Comparison of ENCODE assay signal across 15 cellular contexts in the genomic region with DNA sequence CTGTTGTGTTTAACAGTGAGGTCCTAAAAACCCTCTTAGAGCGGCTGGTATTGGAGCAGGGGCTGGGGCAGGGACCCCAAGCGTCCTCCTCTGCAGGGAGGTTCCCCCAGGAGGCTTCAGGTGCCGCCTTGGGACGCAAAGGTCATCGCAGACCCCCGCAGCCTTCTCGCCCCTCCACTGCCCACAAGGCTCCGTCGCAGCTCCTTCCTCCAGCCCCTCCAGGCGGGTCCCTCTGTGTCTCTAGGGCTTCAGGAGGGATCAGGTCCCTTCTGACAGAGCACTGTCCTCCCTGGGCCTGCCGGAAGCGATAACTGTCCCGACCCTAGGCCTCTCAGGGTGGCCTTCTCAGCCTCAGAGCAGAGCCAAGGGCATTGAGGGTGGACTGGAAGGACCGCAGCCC. TPM values are rescaled to one million over a fixed set of nuclear protein-coding genes. Genes with fewer than 3 reads are reported as not detected.
DNase-seq lines count a peak whose midpoint lies in the region; ATAC-seq and TF ChIP-seq lines count a peak whose summit lies in the region.
"Had no signal": no experiment of that assay in that cellular context is flagged by ENCODE, and none has a peak within 500 bp of the region (broad histone marks: within the 10 kb centered on the region; RNA-seq: fewer than 3 reads in every experiment).

No MANE protein-coding gene starts in this region.

- H3K4me3 Mint-ChIP-seq in Calu3 (ENCODE audit: low read depth, unreplicated experiment) (no peak overlapping the region), glutamatergic neuron (ENCODE audit: unreplicated experiment) (no peak overlapping the region)
- H3K4me3 Mint-ChIP-seq: activated naive CD8-positive, alpha-beta T cell treated with anti-CD3 and anti-CD28 coated beads, Interleukin-2, amount 10 ng/mL, durations not matched to agents 7 days and 5 days; CD14-positive monocyte had no signal

- H3K36me3 ChIP-seq in BLaER1 treated with 17β-estradiol and CSF1 and Interleukin-3, amounts not matched to agents 10 nM and 100 nM: peaks cover 36 to 70% (median 59%) of the 10 kb centered on the region in 11 experiments
- H3K36me3 ChIP-seq in skeletal muscle tissue (ENCODE audit: control insufficient read depth in 3 of 3, insufficient read depth in 3 of 3, low read length in 3 of 3): peaks cover 6 to 7% (median 6%) of the 10 kb centered on the region in 3 donors

- H3K4me1 ChIP-seq in BLaER1 treated with 17β-estradiol and CSF1 and Interleukin-3, amounts not matched to agents 10 nM and 100 nM: peaks cover 35 to 76% (median 74%) of the 10 kb centered on the region in 10 experiments
- peaks cover 19 to 34% (median 32%) of the 10 kb centered on the region in 3 donors for H3K4me1 ChIP-seq in skeletal muscle tissue (ENCODE audit: control insufficient read depth in 3 of 3, insufficient read depth in 3 of 3, low read length in 3 of 3)

- no peaks in the 10 kb centered on the region for H3K9me3 ChIP-seq in BLaER1 treated with 17β-estradiol and CSF1 and Interleukin-3, amounts not matched to agents 10 nM and 100 nM (replicated peaks in 1 of 11)
- no peaks in the 10 kb centered on the region for H3K9me3 ChIP-seq in skeletal muscle tissue (ENCODE audit: control insufficient read depth in 3 of 3, low read length in 3 of 3)
- H3K9me3 ChIP-seq: tibial nerve had no signal

- H3K9ac ChIP-seq in BLaER1 treated with 17β-estradiol and CSF1 and Interleukin-3, amounts not matched to agents 10 nM and 100 nM: peak overlapping the region in 4 of 11 experiments; percentile 9 to 81 (median 32); a peak in 5 of 22 replicates
- H3K9ac ChIP-seq in skeletal muscle tissue (ENCODE audit: low read depth in 1 of 3, low read length in 3 of 3): no peak overlapping the region

- H3K27me3 ChIP-seq in BLaER1 treated with 17β-estradiol and CSF1 and Interleukin-3, amounts not matched to agents 10 nM and 100 nM: no peaks in the 10 kb centered on the region
- H3K27me3 ChIP-seq in skeletal muscle tissue (ENCODE audit: control insufficient read depth in 3 of 3, insufficient read depth in 3 of 3, low read length in 3 of 3): no peaks in the 10 kb centered on the region
- H3K27me3 ChIP-seq: tibial nerve had no signal

- H4K20me1 ChIP-seq in BLaER1 treated with 17β-estradiol and CSF1 and Interleukin-3, amounts not matched to agents 10 nM and 100 nM: peaks cover 40 to 91% (median 57%) of the 10 kb centered on the region in 11 experiments

- TF ChIP-seq CTCF in Calu3 (IDR thresholded peaks at IDR 0.05; ENCODE audit: unreplicated experiment) (no peak), glutamatergic neuron (IDR thresholded peaks at IDR 0.05; ENCODE audit: partially characterized antibody, unreplicated experiment) (no peak)

- no peak for DNase-seq in Calu3
- DNase-seq in glutamatergic neuron: no peak
- no peak for DNase-seq in NCI-H146 (lab: John Stamatoyannopoulos, UW)
- no peak for DNase-seq in SHP77 treated with DMSO at 0.1 percent for 48 hours (lab: John Stamatoyannopoulos, UW)
- DNase-seq: activated CD8-positive, alpha-beta memory T cell treated with anti-CD3 and anti-CD28 coated beads for 24 hours; activated naive CD8-positive, alpha-beta T cell treated with anti-CD3 and anti-CD28 coated beads, Interleukin-2, amount 10 ng/mL, durations not matched to agents 7 days and 5 days; NCI-H82; nucleus accumbens; T-helper 9 cell had no signal

- H3K4me2 ChIP-seq in BLaER1 treated with 17β-estradiol and CSF1 and Interleukin-3, amounts not matched to agents 10 nM and 100 nM: peak overlapping the region in 9 of 11 experiments; percentile 80 to 92 (median 85); a peak in 18 of 22 replicates

- no peak overlapping the region for H3K4me3 ChIP-seq in BLaER1 treated with 17β-estradiol and CSF1 and Interleukin-3, amounts not matched to agents 10 nM and 100 nM
- H3K4me3 ChIP-seq in skeletal muscle tissue (ENCODE audit: low read length in 3 of 3): no peak overlapping the region
- H3K4me3 ChIP-seq: tibial nerve had no signal

- intact Hi-C loops in Calu3 (cut with micrococcal nuclease; ENCODE audit: unreplicated experiment): no loop called here

- peak overlapping the region in 9 of 11 experiments; percentile 8 to 95 (median 87); a peak in 11 of 22 replicates for H3K27ac ChIP-seq in BLaER1 treated with 17β-estradiol and CSF1 and Interleukin-3, amounts not matched to agents 10 nM and 100 nM
- peak overlapping the region; percentile 18 for H3K27ac ChIP-seq in skeletal muscle tissue (ENCODE audit: low read depth, low read length)

- no TSS peak for BruUV-seq in Calu3 (replicated peaks; lab: Mats Ljungman, UMichigan)

- ATAC-seq in GM21390 (IDR thresholded peaks at IDR 0.05; ENCODE audit: unreplicated experiment): no peak
- ATAC-seq: esophagus mucosa had no signal

- H3K4me1 Mint-ChIP-seq in Calu3 (ENCODE audit: low read depth, unreplicated experiment) (peaks cover 36% of the 10 kb centered on the region), glutamatergic neuron (ENCODE audit: low read depth, unreplicated experiment) (peaks cover 17% of the 10 kb centered on the region)

- CTCF ChIA-PET in Calu3 (lab: Charles Lee): no interaction called here

- H3K27me3 Mint-ChIP-seq in Calu3 (ENCODE audit: unreplicated experiment) (no peaks in the 10 kb centered on the region), glutamatergic neuron (ENCODE audit: unreplicated experiment) (peaks cover 8% of the 10 kb centered on the region)
- H3K27me3 Mint-ChIP-seq: activated naive CD8-positive, alpha-beta T cell treated with anti-CD3 and anti-CD28 coated beads, Interleukin-2, amount 10 ng/mL, durations not matched to agents 7 days and 5 days had no signal

- H3K9me3 Mint-ChIP-seq in Calu3 (ENCODE audit: low read depth, unreplicated experiment) (no peaks in the 10 kb centered on the region), glutamatergic neuron (ENCODE audit: unreplicated experiment) (peaks cover 2% of the 10 kb centered on the region)
- H3K9me3 Mint-ChIP-seq: activated naive CD8-positive, alpha-beta T cell treated with anti-CD3 and anti-CD28 coated beads, Interleukin-2, amount 10 ng/mL, durations not matched to agents 7 days and 5 days had no signal

- H3K36me3 Mint-ChIP-seq in Calu3 (ENCODE audit: insufficient read depth, unreplicated experiment): peaks cover 88% of the 10 kb centered on the region
- H3K36me3 Mint-ChIP-seq in glutamatergic neuron (ENCODE audit: unreplicated experiment): no peaks in the 10 kb centered on the region

- H3K27ac Mint-ChIP-seq in Calu3 (ENCODE audit: unreplicated experiment) (peak overlapping the region; percentile 70), glutamatergic neuron (ENCODE audit: unreplicated experiment) (peak overlapping the region; percentile 52)
- H3K27ac Mint-ChIP-seq: activated naive CD8-positive, alpha-beta T cell treated with anti-CD3 and anti-CD28 coated beads, Interleukin-2, amount 10 ng/mL, durations not matched to agents 7 days and 5 days had no signal

RNA-seq across cellular contexts. Expression of gene AP5Z1, which starts 26.1 kb away (rescaled TPM):
- 66.1 and 70.7 TPM in 2 replicates for total RNA-seq in Calu3 (2022)
- total RNA-seq in glutamatergic neuron (ENCODE audit: unreplicated experiment): 49.8 TPM
- 13.6 TPM for total RNA-seq in skeletal muscle tissue
